Comparison of ENCODE assay signal across 22 cellular contexts in the genomic region with DNA sequence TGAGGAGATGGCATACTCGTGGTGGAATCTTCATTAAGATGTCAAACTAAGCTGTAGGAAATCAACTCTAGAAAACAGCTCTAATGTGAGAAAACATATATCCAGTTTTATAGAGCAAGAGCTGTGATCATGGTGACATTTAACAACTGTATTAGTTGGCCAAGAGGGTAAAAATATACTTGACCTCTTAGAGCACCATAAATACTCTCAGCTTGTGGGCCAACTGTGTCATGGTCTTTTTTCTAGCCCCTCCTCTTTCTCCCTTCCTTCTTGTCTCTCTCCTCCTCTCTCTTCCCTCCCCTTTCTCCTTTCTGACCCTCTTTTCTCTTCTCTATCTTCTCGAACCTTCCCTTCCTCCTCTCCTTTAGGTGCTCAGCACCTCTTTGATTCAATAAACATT. TPM values are rescaled to one million over a fixed set of nuclear protein-coding genes. Genes with fewer than 3 reads are reported as not detected.
DNase-seq lines count a peak whose midpoint lies in the region; TF ChIP-seq lines count a peak whose summit lies in the region.
"Had no signal": no experiment of that assay in that cellular context is flagged by ENCODE, and none has a peak within 500 bp of the region (broad histone marks: within the 10 kb centered on the region; RNA-seq: fewer than 3 reads in every experiment).

No MANE protein-coding gene starts in this region.

- TF ChIP-seq CTCF in MCF 10A (IDR thresholded peaks at IDR 0.05; ENCODE audit: unreplicated experiment) (no peak), mammary epithelial cell (conservative IDR thresholded peaks at IDR 0.05 in 1 of 2, IDR thresholded peaks at IDR 0.05 in 1 of 2; ENCODE audit: extremely low read depth in 1 of 2, insufficient read depth in 1 of 2, low read depth in 1 of 2, low read length in 2 of 2) (no peak)

- H2BK5ac ChIP-seq in neuronal stem cell (ENCODE audit: low read length): no peak overlapping the region

- H2BK15ac ChIP-seq in neuronal stem cell (ENCODE audit: low read length): no peak overlapping the region

- H3K9me3 ChIP-seq in mammary epithelial cell (replicated peaks; ENCODE audit: insufficient read depth, low read length) (no peaks in the 10 kb centered on the region), adipocyte (ENCODE audit: control insufficient read depth, low read length) (no peaks in the 10 kb centered on the region), neuronal stem cell (replicated peaks in 1 of 2; ENCODE audit: control insufficient read depth in 2 of 2, insufficient read depth in 1 of 2, low read depth in 1 of 2, low read length in 2 of 2) (no peaks in the 10 kb centered on the region)
- H3K9me3 ChIP-seq: adrenal gland, pancreas, upper lobe of right lung had no signal

- H3K27me3 Mint-ChIP-seq in MCF 10A (ENCODE audit: insufficient read depth, unreplicated experiment): no peaks in the 10 kb centered on the region

- H3K4me2 ChIP-seq in mammary epithelial cell (ENCODE audit: insufficient read depth, low read depth, low read length) (no peak overlapping the region), neuronal stem cell (ENCODE audit: insufficient read depth, low read length, poor library complexity, severe bottlenecking) (no peak overlapping the region)

- no peak overlapping the region for H3K23ac ChIP-seq in neuronal stem cell (ENCODE audit: low read depth, low read length, poor library complexity)

- H3K79me1 ChIP-seq in neuronal stem cell (ENCODE audit: low read depth, low read length): no peaks in the 10 kb centered on the region

- DNase-seq in MCF 10A (ENCODE audit: unreplicated experiment) (no peak), mammary epithelial cell (no peak), adipocyte (ENCODE audit: low read depth) (no peak), neuronal stem cell (ENCODE audit: low spot score) (no peak), NCI-H226 (no peak), GOT3 (lab: John Stamatoyannopoulos, UW) (no peak)
- no peak for DNase-seq in NK-92 treated with Interleukin-12 subunit alpha and Interleukin-12 subunit beta, amount 100 ng/mL, for 24 hours (lab: John Stamatoyannopoulos, UW)
- DNase-seq: activated effector memory CD4-positive, alpha-beta T cell treated with anti-CD3 and anti-CD28 coated beads, Interleukin-2, amount 50 U/mL, for 16 hours; adrenal gland; EL; HCEC 1CT; naive B cell; NCI-H1417 treated with DMSO at 0.1 percent for 48 hours; NCI-H2171; NCI-H69; pancreas; stimulated activated CD4-positive, alpha-beta T cell treated with anti-CD3 and anti-CD28 coated beads, Interleukin-2, amount 100 ng/mL, for 24 hours; stimulated activated naive CD8-positive, alpha-beta T cell treated with anti-CD3 and anti-CD28 coated beads, Interleukin-15, Interleukin-2, amounts not matched to agents 100 U/mL and 50 U/mL, for 24 hours; T-helper 17 cell; upper lobe of right lung had no signal

- H3K4me3 ChIP-seq in mammary epithelial cell (replicated peaks in 1 of 3; ENCODE audit: insufficient read depth in 1 of 3, low read depth in 2 of 3, low read length in 3 of 3): no peak overlapping the region
- peak overlapping the region; percentile 1 for H3K4me3 ChIP-seq in adipocyte (ENCODE audit: low read length)
- no peak overlapping the region for H3K4me3 ChIP-seq in neuronal stem cell (ENCODE audit: low read length in 2 of 2)
- H3K4me3 ChIP-seq in urinary bladder (ENCODE audit: low read depth, low read length): no peak overlapping the region
- H3K4me3 ChIP-seq: adrenal gland, pancreas, upper lobe of right lung had no signal

- no peaks in the 10 kb centered on the region for H3K27me3 ChIP-seq in mammary epithelial cell (ENCODE audit: insufficient read depth, low read length)
- H3K27me3 ChIP-seq in adipocyte (replicated peaks; ENCODE audit: control insufficient read depth, insufficient read depth, low read length): no peaks in the 10 kb centered on the region
- H3K27me3 ChIP-seq in neuronal stem cell (ENCODE audit: control insufficient read depth in 3 of 3, insufficient read depth in 3 of 3, low read depth in 1 of 3, low read length in 3 of 3): no peaks in the 10 kb centered on the region
- H3K27me3 ChIP-seq: adrenal gland, pancreas, upper lobe of right lung had no signal

- no peaks in the 10 kb centered on the region for H3K79me2 ChIP-seq in mammary epithelial cell (ENCODE audit: insufficient read depth, low read length)

- H3K36me3 ChIP-seq in mammary epithelial cell (ENCODE audit: insufficient read depth, low read length) (no peaks in the 10 kb centered on the region), adipocyte (ENCODE audit: control insufficient read depth, insufficient read depth, low read length, severe bottlenecking) (no peaks in the 10 kb centered on the region), neuronal stem cell (replicated peaks in 1 of 2; ENCODE audit: control insufficient read depth in 2 of 2, insufficient read depth in 2 of 2, low read length in 2 of 2) (no peaks in the 10 kb centered on the region), urinary bladder (ENCODE audit: insufficient read depth) (no peaks in the 10 kb centered on the region)
- H3K36me3 ChIP-seq: adrenal gland, pancreas, upper lobe of right lung had no signal

- peaks cover 36% of the 10 kb centered on the region for H3K4me1 Mint-ChIP-seq in MCF 10A (ENCODE audit: insufficient read depth, unreplicated experiment)
- H3K4me1 Mint-ChIP-seq: naive B cell had no signal

- CTCF ChIA-PET in MCF 10A (lab: Yijun Ruan, JAX) (interaction anchor here (0.6 to 2.2 kb wide), 9 partner anchors 10 to 304 kb away, joined by 3 to 9 read pairs (median 3); no protein-coding TSS in a partner anchor), mammary epithelial cell (lab: Charles Lee; ENCODE audit: low non-redundant PET) (no interaction called here)

- no peak overlapping the region for H4K8ac ChIP-seq in neuronal stem cell (ENCODE audit: low read depth, low read length)

- H2AFZ ChIP-seq in mammary epithelial cell (ENCODE audit: low read depth, low read length) (no peak overlapping the region), neuronal stem cell (ENCODE audit: low read length) (peak overlapping the region; percentile 1)

- no peak overlapping the region for H4K91ac ChIP-seq in neuronal stem cell (ENCODE audit: low read depth, low read length, poor library complexity)

- no peak overlapping the region for H3K18ac ChIP-seq in neuronal stem cell (ENCODE audit: low read length)

- WGBS in mammary epithelial cell (ENCODE audit: low coverage, missing lambda C conversion rate): 95% methylated on average over 2 of the region's 2 CpGs
- no CpG with 5 or more reads among the region's 2 CpGs for WGBS in neuronal stem cell (ENCODE audit: extremely low coverage in 2 of 2, insufficient read length in 2 of 2, insufficient replicate concordance in 1 of 2), 2 donors
- WGBS in urinary bladder: 70% methylated on average over 2 of the region's 2 CpGs

- no peaks in the 10 kb centered on the region for H3K9me3 Mint-ChIP-seq in MCF 10A (ENCODE audit: unreplicated experiment)
- H3K9me3 Mint-ChIP-seq: naive B cell had no signal

- no peak overlapping the region for H2BK120ac ChIP-seq in neuronal stem cell (ENCODE audit: low read depth, low read length)

- no peak overlapping the region for H3K14ac ChIP-seq in neuronal stem cell (ENCODE audit: low read length)

- BruUV-seq in MCF 10A (replicated peaks; lab: Mats Ljungman, UMichigan) (no TSS peak), mammary epithelial cell (replicated peaks; lab: Mats Ljungman, UMichigan) (no TSS peak)

- H2AK5ac ChIP-seq in neuronal stem cell (ENCODE audit: low read depth, low read length): no peak overlapping the region

- H3K27ac Mint-ChIP-seq in MCF 10A (ENCODE audit: low read depth, unreplicated experiment): peak overlapping the region; percentile 53
- H3K27ac Mint-ChIP-seq: T-helper 17 cell had no signal

- intact Hi-C loops in MCF 10A (cut with micrococcal nuclease): loop anchor here (5.0 kb wide), 1 partner anchor 49 kb away; no protein-coding TSS in a partner anchor
- intact Hi-C loops in mammary epithelial cell (cut with micrococcal nuclease): loop anchor here (2.0 kb wide), 1 partner anchor 19 kb away; no protein-coding TSS in a partner anchor

- H3K27ac ChIP-seq in mammary epithelial cell (ENCODE audit: insufficient read depth, low read depth, low read length) (no peak overlapping the region), neuronal stem cell (replicated peaks; ENCODE audit: low read length) (no peak overlapping the region), urinary bladder (ENCODE audit: low read depth) (peak overlapping the region; percentile 27)

- POLR2A ChIA-PET in MCF 10A (lab: Yijun Ruan, JAX): interaction anchor here (0.7 to 10.4 kb wide), 8 partner anchors 10 to 212 kb away, joined by 3 to 176 read pairs (median 14); partner anchors contain the start of gene ZFAND5

- H3K9ac ChIP-seq in mammary epithelial cell (ENCODE audit: insufficient read depth, low read length) (no peak overlapping the region), adipocyte (ENCODE audit: low read length) (peak overlapping the region; percentile 31), neuronal stem cell (ENCODE audit: low read depth, low read length, poor library complexity) (no peak overlapping the region)

- no peak overlapping the region for H3K4ac ChIP-seq in neuronal stem cell (ENCODE audit: low read length)

- no peak overlapping the region for H3K4me3 Mint-ChIP-seq in MCF 10A (ENCODE audit: unreplicated experiment)
- H3K4me3 Mint-ChIP-seq: naive B cell, T-helper 17 cell had no signal

- H4K20me1 ChIP-seq in mammary epithelial cell (ENCODE audit: insufficient read depth, low read length): no peaks in the 10 kb centered on the region

- in situ Hi-C loops in mammary epithelial cell (cut with MboI; ENCODE audit: low sequenced_read_pairs in 2 of 2): loop anchor here (10.0 to 25.0 kb wide), 2 partner anchors 211 to 539 kb away; partner anchors contain the start of gene ZFAND5 (in 1 of the 2)

- no peaks in the 10 kb centered on the region for H3K36me3 Mint-ChIP-seq in MCF 10A (ENCODE audit: insufficient read depth, unreplicated experiment)
- H3K36me3 Mint-ChIP-seq: naive B cell had no signal

- H3K4me1 ChIP-seq in mammary epithelial cell (ENCODE audit: insufficient read depth, low read length): peaks cover 52% of the 10 kb centered on the region
- H3K4me1 ChIP-seq in adipocyte (ENCODE audit: control insufficient read depth, insufficient read depth, low read length): peaks cover 54% of the 10 kb centered on the region
- no peaks in the 10 kb centered on the region for H3K4me1 ChIP-seq in neuronal stem cell (ENCODE audit: control insufficient read depth in 2 of 2, insufficient read depth in 1 of 2, low read depth in 1 of 2, low read length in 2 of 2)
- peaks cover 2% of the 10 kb centered on the region for H3K4me1 ChIP-seq in urinary bladder (ENCODE audit: insufficient read depth)

- dilution Hi-C loops in mammary epithelial cell (cut with HindIII; ENCODE audit: low sequenced_read_pairs): no loop called here

- no peak overlapping the region for H2BK12ac ChIP-seq in neuronal stem cell (ENCODE audit: low read length)

RNA-seq across cellular contexts. Expression of gene TMC1, which starts 54.7 kb away (rescaled TPM):
- total RNA-seq in MCF 10A (2022) (not detected in 2 replicates), mammary epithelial cell (not detected), urinary bladder (1.9 TPM)
- polyA plus RNA-seq in mammary epithelial cell (0.06 TPM), urinary bladder (0.66 TPM)
- polyA minus RNA-seq in mammary epithelial cell: not detected
- not detected for polyA plus RNA-seq in neuronal stem cell (2013, experiment 1 of 2)
- polyA plus RNA-seq in neuronal stem cell (2013, experiment 2 of 2): 0.01 TPM
- total RNA-seq: kidney epithelial cell, pancreas, T-helper 17 cell, upper lobe of right lung had no signal
- polyA plus RNA-seq: adrenal gland, pancreas had no signal
